In the genomic region with DNA sequence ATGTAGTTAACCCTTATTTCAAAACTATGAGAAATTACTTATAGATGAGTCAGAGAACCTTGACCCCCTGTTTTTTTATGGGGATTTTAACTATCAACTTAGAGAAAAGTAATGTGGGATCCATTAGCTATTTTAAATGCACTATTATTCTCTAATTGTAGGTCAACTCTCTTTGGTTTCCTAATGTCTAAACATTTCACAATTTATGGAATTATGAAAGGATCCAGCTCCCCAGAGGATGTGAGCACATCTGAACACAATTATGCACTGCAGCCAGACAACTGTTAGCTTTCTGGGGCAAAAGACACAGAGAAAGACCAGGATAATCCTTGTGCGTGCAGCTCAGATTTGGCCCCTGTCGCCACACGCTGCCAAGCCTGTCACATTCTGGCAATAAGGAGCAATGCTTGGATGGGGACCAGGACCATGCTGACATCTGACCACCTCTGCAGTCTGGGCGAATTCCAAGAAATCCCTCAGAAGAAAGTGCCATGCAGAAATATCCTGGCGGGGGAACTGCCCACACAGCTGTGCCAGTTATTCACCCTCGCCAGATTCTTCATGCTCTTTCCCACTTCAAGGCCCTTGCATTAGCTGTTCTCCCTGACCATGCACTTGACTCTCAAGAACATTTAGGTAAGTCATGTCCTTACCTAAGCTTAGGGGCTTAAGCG, we compare ENCODE assay signal across 12 cellular contexts. TPM values are rescaled to one million over a fixed set of nuclear protein-coding genes. Genes with fewer than 3 reads are reported as not detected.
DNase-seq lines count a peak whose midpoint lies in the region; ATAC-seq, FAIRE-seq and TF ChIP-seq lines count a peak whose summit lies in the region.
"Had no signal": no experiment of that assay in that cellular context is flagged by ENCODE, and none has a peak within 500 bp of the region (broad histone marks: within the 10 kb centered on the region; RNA-seq: fewer than 3 reads in every experiment).

No MANE protein-coding gene starts in this region.

- H3K4me3 ChIP-seq in left ventricle myocardium inferior: peak overlapping the region; percentile 7
- no peak overlapping the region for H3K4me3 ChIP-seq in stomach

- TF ChIP-seq CTCF in left ventricle myocardium inferior (IDR thresholded peaks at IDR 0.05; ENCODE audit: borderline replicate concordance) (no peak), stomach (IDR thresholded peaks at IDR 0.05) (no peak)

- ATAC-seq in GM21619 (IDR thresholded peaks at IDR 0.05; ENCODE audit: unreplicated experiment) (no peak), HG02973 (IDR thresholded peaks at IDR 0.05; ENCODE audit: unreplicated experiment) (no peak)

- intact Hi-C loops in left ventricle myocardium inferior (cut with micrococcal nuclease): no loop called here
- intact Hi-C loops in stomach (cut with DNase I; ENCODE audit: low total_unique reads): no loop called here

- H3K36me3 ChIP-seq in left ventricle myocardium inferior: no peaks in the 10 kb centered on the region
- H3K36me3 ChIP-seq in stomach: no peaks in the 10 kb centered on the region

- no peak for TF ChIP-seq EP300 in stomach (IDR thresholded peaks at IDR 0.05)

- H3K4me1 ChIP-seq in left ventricle myocardium inferior (peaks cover 58% of the 10 kb centered on the region), stomach (peaks cover 29 to 55% (median 42%) of the 10 kb centered on the region in 4 donors)

- TF ChIP-seq POLR2A in stomach (IDR thresholded peaks at IDR 0.05) (no peak), GM12891 (IDR thresholded peaks at IDR 0.05; ENCODE audit: low read depth, low read length) (no peak)

- H3K27me3 ChIP-seq in left ventricle myocardium inferior (ENCODE audit: low read depth): peaks cover 10% of the 10 kb centered on the region
- peaks cover 0 to 19% (median 4%) of the 10 kb centered on the region in 3 donors for H3K27me3 ChIP-seq in stomach

- WGBS in stomach, 5 donors: 60 to 80% (median 64%) methylated on average over 7 of the region's 7 CpGs

- H3K27ac ChIP-seq in left ventricle myocardium inferior (replicated peaks) (peak overlapping the region; percentile 82), stomach (peak overlapping the region in 3 of 5 donors; percentile 60 to 73 (median 63))

- no peak for FAIRE-seq in urothelium cell line (lab: Jason Lieb, UNC)
- no peak for FAIRE-seq in GM12891 (lab: Jason Lieb, UNC)

- H3K9me3 ChIP-seq in left ventricle myocardium inferior (replicated peaks) (no peaks in the 10 kb centered on the region), stomach (no peaks in the 10 kb centered on the region)

- peak; percentile 90 for DNase-seq in GM04503 (ENCODE audit: low read depth)
- peak in 36 of 58 donors; percentile 7 to 70 (median 28) for DNase-seq in anterior cingulate cortex (lab: John Stamatoyannopoulos, UW)
- peak; percentile 46 for DNase-seq in left ventricle myocardium inferior
- DNase-seq in stomach: peak; percentile 74
- DNase-seq in urothelium cell line (ENCODE audit: low spot score): no peak
- DNase-seq in GM12891 (ENCODE audit: insufficient read length, low spot score): no peak
- DNase-seq: activated T-cell treated with anti-CD3 and anti-CD28 coated beads for 4 hours; effector CD4-positive, alpha-beta T cell; NCI-H524 treated with DMSO at 0.1 percent for 48 hours; trophoblast cell had no signal

TF ChIP-seq in GM12891, 5 proteins besides CTCF, POLR2A, EP300 and RAD21:
- TF ChIP-seq POU2F2 (IDR thresholded peaks at IDR 0.05; ENCODE audit: low read depth, low read length): no peak
- TF ChIP-seq POLR2AphosphoS5 (IDR thresholded peaks at IDR 0.05; ENCODE audit: low read depth, low read length): no peak
- TF ChIP-seq SPI1 (IDR thresholded peaks at IDR 0.05; ENCODE audit: low read depth, low read length): no peak
- no peak for TF ChIP-seq PAX5 (IDR thresholded peaks at IDR 0.05; ENCODE audit: insufficient read depth, low read length, severe bottlenecking)
- no peak for TF ChIP-seq TAF1 (IDR thresholded peaks at IDR 0.05; ENCODE audit: low read depth, low read length)

RNA-seq across cellular contexts. Expression of gene CMBL, which starts 22.2 kb away (rescaled TPM):
- total RNA-seq in left ventricle myocardium inferior: 50.4 TPM
- 10 to 100 TPM in 3 of 5 donors, 1 to 10 TPM in 1, not detected in 1; 2.7 to 23.1 (median 16.7) TPM for total RNA-seq in stomach
- polyA plus RNA-seq in stomach: 100 to 1,000 TPM in 1 of 3 donors, 10 to 100 TPM in 2; 19.0 to 153 (median 33.9) TPM
- polyA plus RNA-seq in GM12891 (2012; ENCODE audit: low read depth, missing spikeins): 14.8 TPM

RNA-seq across cellular contexts. Expression of gene MARCHF6, which starts 23.6 kb away (rescaled TPM):
- 162 TPM for total RNA-seq in left ventricle myocardium inferior
- total RNA-seq in stomach: 100 to 1,000 TPM in 4 of 5 donors, 10 to 100 TPM in 1; 58.2 to 384 (median 136) TPM
- 10 to 100 TPM; 11.8 to 62.8 (median 14.7) TPM for polyA plus RNA-seq in stomach
- 56.6 TPM for polyA plus RNA-seq in GM12891 (2012; ENCODE audit: low read depth, missing spikeins)

Comparison
In these comparisons a context has a peak if more than half of its experiments do, and no peak if none do; other contexts are left out.
1. DNase-seq: peak in GM04503 (single experiment), anterior cingulate cortex (36 of 58), left ventricle myocardium inferior (single experiment) and stomach (single experiment); none in urothelium cell line (single experiment) and GM12891 (single experiment).